Comparison of ENCODE assay signal across 8 cellular contexts in genomic region chr16:58249780-58250478, GRCh38. TPM values are rescaled to one million over a fixed set of nuclear protein-coding genes. Genes with fewer than 3 reads are reported as not detected.
DNase-seq lines count a peak whose midpoint lies in the region; ATAC-seq and TF ChIP-seq lines count a peak whose summit lies in the region.

No MANE protein-coding gene starts in this region.

- TF ChIP-seq CTCF in AG09309 (IDR thresholded peaks at IDR 0.05; ENCODE audit: control insufficient read depth, insufficient read depth, low read depth, low read length, missing control alignments) (no peak), liver (IDR thresholded peaks at IDR 0.05; ENCODE audit: low read depth, low read length, missing input control) (no peak)

- no peaks in the 10 kb centered on the region for H3K27me3 ChIP-seq in liver (ENCODE audit: control insufficient read depth in 4 of 4, insufficient read depth in 4 of 4, low read length in 3 of 4)

- peak; percentile 7 for DNase-seq in AG09309 (ENCODE audit: low read depth)
- DNase-seq in NCI-H345 (lab: John Stamatoyannopoulos, UW), result peak; percentile 69
- DNase-seq in activated CD4-positive, alpha-beta T cell treated with anti-CD3 and anti-CD28 coated beads for 4 hours, result peak; percentile 77 to 79
- DNase-seq in dedifferentiated amniotic fluid mesenchymal stem cell (ENCODE audit: extremely low spot score), result peak; percentile 63
- DNase-seq in stimulated activated CD4-positive, alpha-beta T cell treated with anti-CD3 and anti-CD28 coated beads, Interleukin-2, amount 100 ng/mL, for 48 hours, result peak; percentile 74 to 87

- TF ChIP-seq RAD21 in liver (IDR thresholded peaks at IDR 0.05), result no peak

- H3K4me1 ChIP-seq in liver (ENCODE audit: control insufficient read depth in 4 of 4, insufficient read depth in 4 of 4, low read length in 3 of 4), result peaks cover 3 to 12% (median 7%) of the 10 kb centered on the region in 4 donors

- no peak overlapping the region for H3K27ac ChIP-seq in liver (ENCODE audit: low read depth in 1 of 2, low read length in 2 of 2)

- WGBS in liver, result 1% methylated on average over 47 of the region's 47 CpGs

- H3K9ac ChIP-seq in liver (ENCODE audit: low read depth in 1 of 2, low read length in 2 of 2), result peak overlapping the region; percentile 19 to 61

- ATAC-seq in GM18868 (IDR thresholded peaks at IDR 0.05; ENCODE audit: unreplicated experiment) (peak; percentile 96), HG03095 (IDR thresholded peaks at IDR 0.05; ENCODE audit: unreplicated experiment) (peak; percentile 85)

- no peaks in the 10 kb centered on the region for H3K36me3 ChIP-seq in liver (ENCODE audit: control insufficient read depth in 4 of 4, insufficient read depth in 3 of 4, low read depth in 1 of 4, low read length in 3 of 4)

- H3K4me3 ChIP-seq in AG09309 (ENCODE audit: control insufficient read depth, low read depth, low read length), result peak overlapping the region; percentile 81
- peak overlapping the region; percentile 64 to 76 (median 67) for H3K4me3 ChIP-seq in liver (ENCODE audit: low read depth in 1 of 3, low read length in 3 of 3)

- no peaks in the 10 kb centered on the region for H3K9me3 ChIP-seq in liver (ENCODE audit: control insufficient read depth in 4 of 4, low read length in 3 of 4)

TF ChIP-seq in liver, 16 proteins besides CTCF, POLR2A, EP300 and RAD21:
- TF ChIP-seq YY1 (IDR thresholded peaks at IDR 0.05), result no peak
- TF ChIP-seq GABPA (IDR thresholded peaks at IDR 0.05 in 1 of 2, conservative IDR thresholded peaks at IDR 0.05 in 1 of 2), result peak in 1 of 2 donors; percentile 77
- TF ChIP-seq SP1 (IDR thresholded peaks at IDR 0.05), result peak; percentile 26

RNA-seq across cellular contexts. Expression of gene PRSS54, which starts 44.9 kb away (rescaled TPM):
- not detected for total RNA-seq in liver
- polyA plus RNA-seq in liver, result not detected

RNA-seq across cellular contexts. Expression of gene CSNK2A2, which starts 52.0 kb away (rescaled TPM):
- 10 to 100 TPM; 17.4 to 21.0 TPM for total RNA-seq in liver
- 10 to 100 TPM in 1 of 2 donors, 1 to 10 TPM in 1; 9.4 to 12.0 TPM for polyA plus RNA-seq in liver

Comparison
In these comparisons a context has a peak if more than half of its experiments do, and no peak if none do; other contexts are left out.
1. DNase-seq: peak in every context shown above with its lines; median percentile 80 in stimulated activated CD4-positive, alpha-beta T cell treated with anti-CD3 and anti-CD28 coated beads, Interleukin-2, amount 100 ng/mL, for 48 hours; 78 in activated CD4-positive, alpha-beta T cell treated with anti-CD3 and anti-CD28 coated beads for 4 hours; 69 in NCI-H345; 63 in dedifferentiated amniotic fluid mesenchymal stem cell; 7 in AG09309.